ENCODE assay signal across 2 cellular contexts in the genomic region with DNA sequence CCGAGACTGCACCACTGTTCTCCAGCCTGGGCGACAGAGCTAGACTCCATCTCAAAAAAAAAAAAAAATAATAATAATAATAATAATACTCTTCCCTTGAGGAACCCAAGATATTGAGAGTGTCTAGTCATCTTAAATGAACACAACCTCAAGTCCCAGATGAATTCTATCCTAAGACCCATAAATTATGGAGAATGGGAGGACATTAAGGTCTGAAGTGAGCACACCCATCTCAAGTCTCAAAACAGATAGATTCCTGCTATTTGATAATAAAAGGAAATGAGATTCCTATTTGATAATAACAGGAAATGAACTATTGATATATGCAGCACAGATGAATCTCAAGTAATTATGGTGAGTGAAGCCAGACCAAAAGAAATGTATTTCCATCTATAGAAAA.
TF ChIP-seq lines count a peak whose summit lies in the region.

No MANE protein-coding gene starts in this region.

TF ChIP-seq in liver, 16 proteins besides CTCF, POLR2A, EP300 and RAD21:
- TF ChIP-seq YY1 (IDR thresholded peaks at IDR 0.05) (no peak), RXRA (IDR thresholded peaks at IDR 0.05) (no peak), JUND (IDR thresholded peaks at IDR 0.05) (no peak), HNF4G (IDR thresholded peaks at IDR 0.05) (no peak), GABPA (IDR thresholded peaks at IDR 0.05 in 1 of 2, conservative IDR thresholded peaks at IDR 0.05 in 1 of 2) (no peak), FOXA1 (IDR thresholded peaks at IDR 0.05) (no peak), TAF1 (conservative IDR thresholded peaks at IDR 0.05) (no peak), SP1 (IDR thresholded peaks at IDR 0.05) (no peak), FOXA2 (IDR thresholded peaks at IDR 0.05) (no peak), EGR1 (IDR thresholded peaks at IDR 0.05; ENCODE audit: low read depth in 2 of 2) (no peak)
- TF ChIP-seq, protein P1, sequence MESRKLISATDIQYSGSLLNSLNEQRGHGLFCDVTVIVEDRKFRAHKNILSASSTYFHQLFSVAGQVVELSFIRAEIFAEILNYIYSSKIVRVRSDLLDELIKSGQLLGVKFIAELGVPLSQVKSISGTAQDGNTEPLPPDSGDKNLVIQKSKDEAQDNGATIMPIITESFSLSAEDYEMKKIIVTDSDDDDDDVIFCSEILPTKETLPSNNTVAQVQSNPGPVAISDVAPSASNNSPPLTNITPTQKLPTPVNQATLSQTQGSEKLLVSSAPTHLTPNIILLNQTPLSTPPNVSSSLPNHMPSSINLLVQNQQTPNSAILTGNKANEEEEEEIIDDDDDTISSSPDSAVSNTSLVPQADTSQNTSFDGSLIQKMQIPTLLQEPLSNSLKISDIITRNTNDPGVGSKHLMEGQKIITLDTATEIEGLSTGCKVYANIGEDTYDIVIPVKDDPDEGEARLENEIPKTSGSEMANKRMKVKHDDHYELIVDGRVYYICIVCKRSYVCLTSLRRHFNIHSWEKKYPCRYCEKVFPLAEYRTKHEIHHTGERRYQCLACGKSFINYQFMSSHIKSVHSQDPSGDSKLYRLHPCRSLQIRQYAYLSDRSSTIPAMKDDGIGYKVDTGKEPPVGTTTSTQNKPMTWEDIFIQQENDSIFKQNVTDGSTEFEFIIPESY (IDR thresholded peaks at IDR 0.05): no peak
- TF ChIP-seq, protein P2, sequence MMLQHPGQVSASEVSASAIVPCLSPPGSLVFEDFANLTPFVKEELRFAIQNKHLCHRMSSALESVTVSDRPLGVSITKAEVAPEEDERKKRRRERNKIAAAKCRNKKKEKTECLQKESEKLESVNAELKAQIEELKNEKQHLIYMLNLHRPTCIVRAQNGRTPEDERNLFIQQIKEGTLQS (IDR thresholded peaks at IDR 0.05): no peak
- TF ChIP-seq, protein P3, sequence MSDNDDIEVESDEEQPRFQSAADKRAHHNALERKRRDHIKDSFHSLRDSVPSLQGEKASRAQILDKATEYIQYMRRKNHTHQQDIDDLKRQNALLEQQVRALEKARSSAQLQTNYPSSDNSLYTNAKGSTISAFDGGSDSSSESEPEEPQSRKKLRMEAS (IDR thresholded peaks at IDR 0.05): no peak
- TF ChIP-seq, protein P4, sequence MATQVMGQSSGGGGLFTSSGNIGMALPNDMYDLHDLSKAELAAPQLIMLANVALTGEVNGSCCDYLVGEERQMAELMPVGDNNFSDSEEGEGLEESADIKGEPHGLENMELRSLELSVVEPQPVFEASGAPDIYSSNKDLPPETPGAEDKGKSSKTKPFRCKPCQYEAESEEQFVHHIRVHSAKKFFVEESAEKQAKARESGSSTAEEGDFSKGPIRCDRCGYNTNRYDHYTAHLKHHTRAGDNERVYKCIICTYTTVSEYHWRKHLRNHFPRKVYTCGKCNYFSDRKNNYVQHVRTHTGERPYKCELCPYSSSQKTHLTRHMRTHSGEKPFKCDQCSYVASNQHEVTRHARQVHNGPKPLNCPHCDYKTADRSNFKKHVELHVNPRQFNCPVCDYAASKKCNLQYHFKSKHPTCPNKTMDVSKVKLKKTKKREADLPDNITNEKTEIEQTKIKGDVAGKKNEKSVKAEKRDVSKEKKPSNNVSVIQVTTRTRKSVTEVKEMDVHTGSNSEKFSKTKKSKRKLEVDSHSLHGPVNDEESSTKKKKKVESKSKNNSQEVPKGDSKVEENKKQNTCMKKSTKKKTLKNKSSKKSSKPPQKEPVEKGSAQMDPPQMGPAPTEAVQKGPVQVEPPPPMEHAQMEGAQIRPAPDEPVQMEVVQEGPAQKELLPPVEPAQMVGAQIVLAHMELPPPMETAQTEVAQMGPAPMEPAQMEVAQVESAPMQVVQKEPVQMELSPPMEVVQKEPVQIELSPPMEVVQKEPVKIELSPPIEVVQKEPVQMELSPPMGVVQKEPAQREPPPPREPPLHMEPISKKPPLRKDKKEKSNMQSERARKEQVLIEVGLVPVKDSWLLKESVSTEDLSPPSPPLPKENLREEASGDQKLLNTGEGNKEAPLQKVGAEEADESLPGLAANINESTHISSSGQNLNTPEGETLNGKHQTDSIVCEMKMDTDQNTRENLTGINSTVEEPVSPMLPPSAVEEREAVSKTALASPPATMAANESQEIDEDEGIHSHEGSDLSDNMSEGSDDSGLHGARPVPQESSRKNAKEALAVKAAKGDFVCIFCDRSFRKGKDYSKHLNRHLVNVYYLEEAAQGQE (IDR thresholded peaks at IDR 0.05): no peak

TF ChIP-seq in HepG2, 621 proteins besides CTCF, POLR2A, EP300 and RAD21:
- TF ChIP-seq, protein P5, sequence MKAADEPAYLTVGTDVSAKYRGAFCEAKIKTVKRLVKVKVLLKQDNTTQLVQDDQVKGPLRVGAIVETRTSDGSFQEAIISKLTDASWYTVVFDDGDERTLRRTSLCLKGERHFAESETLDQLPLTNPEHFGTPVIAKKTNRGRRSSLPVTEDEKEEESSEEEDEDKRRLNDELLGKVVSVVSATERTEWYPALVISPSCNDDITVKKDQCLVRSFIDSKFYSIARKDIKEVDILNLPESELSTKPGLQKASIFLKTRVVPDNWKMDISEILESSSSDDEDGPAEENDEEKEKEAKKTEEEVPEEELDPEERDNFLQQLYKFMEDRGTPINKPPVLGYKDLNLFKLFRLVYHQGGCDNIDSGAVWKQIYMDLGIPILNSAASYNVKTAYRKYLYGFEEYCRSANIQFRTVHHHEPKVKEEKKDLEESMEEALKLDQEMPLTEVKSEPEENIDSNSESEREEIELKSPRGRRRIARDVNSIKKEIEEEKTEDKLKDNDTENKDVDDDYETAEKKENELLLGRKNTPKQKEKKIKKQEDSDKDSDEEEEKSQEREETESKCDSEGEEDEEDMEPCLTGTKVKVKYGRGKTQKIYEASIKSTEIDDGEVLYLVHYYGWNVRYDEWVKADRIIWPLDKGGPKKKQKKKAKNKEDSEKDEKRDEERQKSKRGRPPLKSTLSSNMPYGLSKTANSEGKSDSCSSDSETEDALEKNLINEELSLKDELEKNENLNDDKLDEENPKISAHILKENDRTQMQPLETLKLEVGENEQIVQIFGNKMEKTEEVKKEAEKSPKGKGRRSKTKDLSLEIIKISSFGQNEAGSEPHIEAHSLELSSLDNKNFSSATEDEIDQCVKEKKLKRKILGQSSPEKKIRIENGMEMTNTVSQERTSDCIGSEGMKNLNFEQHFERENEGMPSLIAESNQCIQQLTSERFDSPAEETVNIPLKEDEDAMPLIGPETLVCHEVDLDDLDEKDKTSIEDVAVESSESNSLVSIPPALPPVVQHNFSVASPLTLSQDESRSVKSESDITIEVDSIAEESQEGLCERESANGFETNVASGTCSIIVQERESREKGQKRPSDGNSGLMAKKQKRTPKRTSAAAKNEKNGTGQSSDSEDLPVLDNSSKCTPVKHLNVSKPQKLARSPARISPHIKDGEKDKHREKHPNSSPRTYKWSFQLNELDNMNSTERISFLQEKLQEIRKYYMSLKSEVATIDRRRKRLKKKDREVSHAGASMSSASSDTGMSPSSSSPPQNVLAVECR (CRISPR knock-in tag; IDR thresholded peaks at IDR 0.05; ENCODE audit: borderline replicate concordance): no peak
